8 cellular contexts compared by ENCODE assay signal in genomic region chr1:228100822-228101613, GRCh38. TPM values are rescaled to one million over a fixed set of nuclear protein-coding genes. Genes with fewer than 3 reads are reported as not detected.
DNase-seq lines count a peak whose midpoint lies in the region; ATAC-seq and TF ChIP-seq lines count a peak whose summit lies in the region.

No MANE protein-coding gene starts in this region.

- WGBS in lower leg skin, 2 donors, result 75 to 78% methylated on average over 12 of the region's 12 CpGs

- no peaks in the 10 kb centered on the region for H3K27me3 ChIP-seq in A673 (replicated peaks; ENCODE audit: insufficient read depth, low read depth, low read length, poor library complexity)

- BruUV-seq in A673 (replicated peaks; lab: Mats Ljungman, UMichigan), result TSS peak; percentile 78

- peaks cover 6% of the 10 kb centered on the region for H3K4me1 ChIP-seq in A673 (ENCODE audit: insufficient read depth, low read length, poor library complexity, severe bottlenecking)

- H3K27me3 Mint-ChIP-seq in activated CD8-positive, alpha-beta T cell treated with anti-CD3 and anti-CD28 coated beads for 36 hours, result no peaks in the 10 kb centered on the region

- H3K27ac ChIP-seq in A673 (ENCODE audit: low read depth, low read length, poor library complexity, severe bottlenecking), result no peak overlapping the region

- intact Hi-C loops in A673 (cut with micrococcal nuclease; ENCODE audit: unreplicated experiment) (no loop called here), lower leg skin (cut with DNase I; ENCODE audit: low total_unique reads) (no loop called here)
- intact Hi-C loops in activated CD8-positive, alpha-beta T cell treated with anti-CD3 and anti-CD28 coated beads for 36 hours (cut with micrococcal nuclease), result no loop called here

- no peaks in the 10 kb centered on the region for H3K9me3 ChIP-seq in A673 (ENCODE audit: low read depth, low read length, poor library complexity, severe bottlenecking)

- CTCF ChIA-PET in A673 (lab: Charles Lee), result interaction anchor here (1.2 kb wide), 1 partner anchor 102 kb away, joined by 3 read pairs; no protein-coding TSS in a partner anchor
- CTCF ChIA-PET in activated CD8-positive, alpha-beta T cell treated with anti-CD3 and anti-CD28 coated beads for 36 hours (lab: Charles Lee), result interaction anchor here (1.8 kb wide), 1 partner anchor 102 kb away, joined by 5 read pairs; no protein-coding TSS in a partner anchor

- TF ChIP-seq CTCF in A673 (conservative IDR thresholded peaks at IDR 0.05; ENCODE audit: low read depth, low read length), result no peak
- TF ChIP-seq CTCF in GM12864 (IDR thresholded peaks at IDR 0.05; ENCODE audit: low read depth, low read length, missing control alignments), result no peak
- TF ChIP-seq CTCF in activated CD8-positive, alpha-beta T cell treated with anti-CD3 and anti-CD28 coated beads for 36 hours (IDR thresholded peaks at IDR 0.05), result no peak
- no peak for TF ChIP-seq CTCF in lower leg skin (IDR thresholded peaks at IDR 0.05)

- H3K27ac Mint-ChIP-seq in activated CD8-positive, alpha-beta T cell treated with anti-CD3 and anti-CD28 coated beads for 36 hours, result peak overlapping the region; percentile 59

- ATAC-seq in activated CD8-positive, alpha-beta T cell treated with anti-CD3 and anti-CD28 coated beads for 36 hours, result no peak
- ATAC-seq in GM19463 (IDR thresholded peaks at IDR 0.05; ENCODE audit: unreplicated experiment), result no peak
- no peak for ATAC-seq in GM18519 (IDR thresholded peaks at IDR 0.05; ENCODE audit: low FRiP score, unreplicated experiment)

- H3K4me3 ChIP-seq in A673 (ENCODE audit: low read depth, low read length, poor library complexity, severe bottlenecking), result peak overlapping the region; percentile 90
- peak overlapping the region; percentile 94 for H3K4me3 ChIP-seq in GM12864 (ENCODE audit: low read depth, low read length)
- no peak overlapping the region for H3K4me3 ChIP-seq in lower leg skin (ENCODE audit: low read depth, poor library complexity, severe bottlenecking)

- H3K4me3 Mint-ChIP-seq in activated CD8-positive, alpha-beta T cell treated with anti-CD3 and anti-CD28 coated beads for 36 hours, result peak overlapping the region; percentile 91

- H3K4me1 Mint-ChIP-seq in activated CD8-positive, alpha-beta T cell treated with anti-CD3 and anti-CD28 coated beads for 36 hours (ENCODE audit: low read depth), result peaks cover 13% of the 10 kb centered on the region

- TF ChIP-seq POLR2A in lower leg skin (IDR thresholded peaks at IDR 0.05), result no peak

- no peaks in the 10 kb centered on the region for H3K9me3 Mint-ChIP-seq in activated CD8-positive, alpha-beta T cell treated with anti-CD3 and anti-CD28 coated beads for 36 hours

- H3K36me3 ChIP-seq in A673 (ENCODE audit: insufficient read depth, low read length, poor library complexity, severe bottlenecking), result peaks cover 52% of the 10 kb centered on the region

- POLR2A ChIA-PET in A673 (lab: Charles Lee; ENCODE audit: low non-redundant PET), result no interaction called here
- POLR2A ChIA-PET in activated CD8-positive, alpha-beta T cell treated with anti-CD3 and anti-CD28 coated beads for 36 hours (lab: Charles Lee), result interaction anchor here (0.6 to 5.8 kb wide), 3 partner anchors 10 to 17 kb away, joined by 3 to 51 read pairs (median 34); partner anchors contain the start of gene ARF1

- H3K36me3 Mint-ChIP-seq in activated CD8-positive, alpha-beta T cell treated with anti-CD3 and anti-CD28 coated beads for 36 hours (ENCODE audit: low read depth), result peaks cover 29% of the 10 kb centered on the region

- DNase-seq in A673 (ENCODE audit: low spot score) (no peak), GM12864 (ENCODE audit: low read depth) (no peak), lower leg skin (ENCODE audit: low spot score in 2 of 2) (peak; percentile 13 to 83), Ammon's horn (ENCODE audit: low spot score) (no peak), COLO668 (lab: John Stamatoyannopoulos, UW; ENCODE audit: unreplicated experiment) (no peak)
- no peak for DNase-seq in activated CD8-positive, alpha-beta T cell treated with anti-CD3 and anti-CD28 coated beads for 36 hours

RNA-seq across cellular contexts. Expression of gene C1orf35, which starts 2.1 kb away (rescaled TPM):
- 27.5 and 27.6 TPM in 2 replicates for total RNA-seq in A673 (2021)
- total RNA-seq in activated CD8-positive, alpha-beta T cell treated with anti-CD3 and anti-CD28 coated beads for 36 hours, result 10 to 100 TPM; 22.2 to 23.5 TPM
- total RNA-seq in lower leg skin, result 10 to 100 TPM; 16.9 to 37.0 (median 31.3) TPM

RNA-seq across cellular contexts. Expression of gene MRPL55, which starts 8.1 kb away (rescaled TPM):
- total RNA-seq in A673 (2021) (60.4 and 70.8 TPM in 2 replicates), lower leg skin (100 to 1,000 TPM in 1 of 4 donors, 10 to 100 TPM in 3; 59.1 to 100 (median 82.2) TPM)
- 10 to 100 TPM; 67.8 to 68.3 TPM for total RNA-seq in activated CD8-positive, alpha-beta T cell treated with anti-CD3 and anti-CD28 coated beads for 36 hours

RNA-seq across cellular contexts. Expression of gene ARF1, which starts 18.5 kb away (rescaled TPM):
- total RNA-seq in A673 (2021), result 395 and 397 TPM in 2 replicates
- total RNA-seq in activated CD8-positive, alpha-beta T cell treated with anti-CD3 and anti-CD28 coated beads for 36 hours, result 100 to 1,000 TPM; 349 to 350 TPM
- 100 to 1,000 TPM; 242 to 326 (median 317) TPM for total RNA-seq in lower leg skin

RNA-seq across cellular contexts. Expression of gene GUK1, which starts 39.1 kb away (rescaled TPM):
- total RNA-seq in A673 (2021), result 128 and 130 TPM in 2 replicates
- 100 to 1,000 TPM; 375 to 376 TPM for total RNA-seq in activated CD8-positive, alpha-beta T cell treated with anti-CD3 and anti-CD28 coated beads for 36 hours
- 100 to 1,000 TPM; 359 to 470 (median 422) TPM for total RNA-seq in lower leg skin

RNA-seq across cellular contexts. Expression of gene GJC2, which starts 48.7 kb away (rescaled TPM):
- total RNA-seq in A673 (2021), result 0.97 and 1.3 TPM in 2 replicates
- 1 to 10 TPM; 3.4 to 3.5 TPM for total RNA-seq in activated CD8-positive, alpha-beta T cell treated with anti-CD3 and anti-CD28 coated beads for 36 hours
- total RNA-seq in lower leg skin, result 1 to 10 TPM; 1.3 to 3.3 (median 2.6) TPM

Comparison
In these comparisons a context has a peak if more than half of its experiments do, and no peak if none do; other contexts are left out.
1. DNase-seq: peak in lower leg skin (2 of 2); none in A673 (single experiment), GM12864 (single experiment), activated CD8-positive, alpha-beta T cell treated with anti-CD3 and anti-CD28 coated beads for 36 hours (single experiment), Ammon's horn (single experiment) and COLO668 (single experiment).